In the genomic region with DNA sequence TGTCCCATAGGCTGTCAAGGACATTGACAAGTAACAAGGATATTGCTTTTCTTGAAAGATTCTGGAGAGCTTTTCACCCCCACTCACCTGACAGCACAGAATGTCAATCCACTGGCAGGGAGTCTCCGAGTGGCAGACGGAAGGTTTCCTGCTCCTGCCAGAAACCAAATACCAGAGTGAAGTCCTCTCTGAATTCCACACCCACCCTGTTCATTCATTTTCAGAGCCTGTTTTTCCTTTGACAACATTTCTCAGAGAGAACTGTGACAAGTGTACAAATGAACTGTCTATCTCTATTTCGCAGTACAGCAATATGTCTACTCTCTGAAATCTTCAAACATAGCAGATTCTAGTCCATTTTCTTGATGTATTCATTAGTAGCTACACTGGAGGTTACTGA, we compare ENCODE assay signal across 22 cellular contexts.
"Had no signal": no experiment of that assay in that cellular context is flagged by ENCODE, and none has a peak within 500 bp of the region (broad histone marks: within the 10 kb centered on the region; RNA-seq: fewer than 3 reads in every experiment).

No MANE protein-coding gene starts in this region.

- H3K27me3 ChIP-seq: esophagus squamous epithelium, gastroesophageal sphincter, neural progenitor cell, ovary, right atrium auricular region, sigmoid colon, stomach, transverse colon had no signal

- H3K27ac Mint-ChIP-seq: dendritic cell treated with granulocyte-macrophage colony-stimulating factor and Interleukin-4, amounts not matched to agents 40 ng/mL and 50 ng/mL, for 4 days; effector memory CD8-positive, alpha-beta T cell; neural progenitor cell had no signal

- FAIRE-seq: keratinocyte had no signal

- ATAC-seq: effector memory CD8-positive, alpha-beta T cell; gastroesophageal sphincter; lower lobe of right lung; naive thymus-derived CD8-positive, alpha-beta T cell had no signal

- H3K4me2 ChIP-seq: neural progenitor cell had no signal

- DNase-seq: effector memory CD8-positive, alpha-beta T cell; esophagus squamous epithelium; foreskin fibroblast; glutamatergic neuron; left ventricle myocardium inferior; lower lobe of right lung; naive thymus-derived CD8-positive, alpha-beta T cell; nucleus accumbens; ovary; sigmoid colon; stimulated activated CD4-positive, alpha-beta T cell treated with anti-CD3 and anti-CD28 coated beads, Interleukin-2, amount 100 ng/mL, for 24 hours; stimulated activated naive CD4-positive, alpha-beta T cell; stomach; substantia nigra; transverse colon had no signal

- H3K9me3 Mint-ChIP-seq: dendritic cell treated with granulocyte-macrophage colony-stimulating factor and Interleukin-4, amounts not matched to agents 40 ng/mL and 50 ng/mL, for 4 days; effector memory CD8-positive, alpha-beta T cell; naive thymus-derived CD8-positive, alpha-beta T cell; neural progenitor cell had no signal

- H3K9me3 ChIP-seq: esophagus squamous epithelium, gastroesophageal sphincter, left ventricle myocardium inferior, lower lobe of right lung, ovary, right atrium auricular region, sigmoid colon, stomach, thoracic aorta, transverse colon had no signal

- H3K27me3 Mint-ChIP-seq: dendritic cell treated with granulocyte-macrophage colony-stimulating factor and Interleukin-4, amounts not matched to agents 40 ng/mL and 50 ng/mL, for 4 days; effector memory CD8-positive, alpha-beta T cell had no signal

- H3K4me3 ChIP-seq: esophagus squamous epithelium, gastroesophageal sphincter, left ventricle myocardium inferior, lower lobe of right lung, neural progenitor cell, ovary, right atrium auricular region, sigmoid colon, skin epidermis, stomach, thoracic aorta, transverse colon had no signal

- H2AFZ ChIP-seq: neural progenitor cell had no signal

- H3K36me3 Mint-ChIP-seq: naive thymus-derived CD8-positive, alpha-beta T cell; neural progenitor cell had no signal

- H3K36me3 ChIP-seq: esophagus squamous epithelium, gastroesophageal sphincter, left ventricle myocardium inferior, lower lobe of right lung, neural progenitor cell, ovary, right atrium auricular region, sigmoid colon, stomach, thoracic aorta, transverse colon had no signal

- H3K9ac ChIP-seq: neural progenitor cell had no signal

- H3K27ac ChIP-seq: esophagus squamous epithelium, gastroesophageal sphincter, left ventricle myocardium inferior, lower lobe of right lung, neural progenitor cell, ovary, right atrium auricular region, sigmoid colon, skin epidermis, stomach, thoracic aorta, transverse colon had no signal

- H3K4me3 Mint-ChIP-seq: dendritic cell treated with granulocyte-macrophage colony-stimulating factor and Interleukin-4, amounts not matched to agents 40 ng/mL and 50 ng/mL, for 4 days; effector memory CD8-positive, alpha-beta T cell; naive thymus-derived CD8-positive, alpha-beta T cell; neural progenitor cell had no signal

- H3K4me1 Mint-ChIP-seq: naive thymus-derived CD8-positive, alpha-beta T cell had no signal

- H3K4me1 ChIP-seq: esophagus squamous epithelium, gastroesophageal sphincter, left ventricle myocardium inferior, lower lobe of right lung, right atrium auricular region, stomach, transverse colon had no signal
